1 cellular context compared by ENCODE assay signal in the genomic region with DNA sequence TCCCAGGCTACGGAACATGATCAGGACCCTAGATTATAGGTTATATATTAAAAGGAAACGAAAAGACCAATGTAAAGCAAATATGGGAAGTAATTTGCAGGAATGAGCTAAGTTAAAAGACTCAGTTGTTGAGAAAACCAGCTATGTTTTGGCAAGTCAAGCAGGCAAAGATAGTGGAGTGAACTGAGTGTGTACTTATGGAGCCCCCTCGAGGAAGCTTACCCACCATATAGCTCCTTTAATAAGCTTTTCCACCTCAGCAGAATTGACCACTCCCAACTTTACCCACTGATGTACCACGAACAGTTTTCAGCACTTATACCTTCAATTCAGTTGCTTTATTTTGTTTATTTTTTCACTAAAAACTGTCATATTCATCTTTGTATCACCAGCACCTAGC.
TF ChIP-seq lines count a peak whose summit lies in the region.

No MANE protein-coding gene starts in this region.

TF ChIP-seq in GM23338, 12 proteins besides CTCF, POLR2A, EP300 and RAD21 (continued from another document):
- TF ChIP-seq, protein P1, sequence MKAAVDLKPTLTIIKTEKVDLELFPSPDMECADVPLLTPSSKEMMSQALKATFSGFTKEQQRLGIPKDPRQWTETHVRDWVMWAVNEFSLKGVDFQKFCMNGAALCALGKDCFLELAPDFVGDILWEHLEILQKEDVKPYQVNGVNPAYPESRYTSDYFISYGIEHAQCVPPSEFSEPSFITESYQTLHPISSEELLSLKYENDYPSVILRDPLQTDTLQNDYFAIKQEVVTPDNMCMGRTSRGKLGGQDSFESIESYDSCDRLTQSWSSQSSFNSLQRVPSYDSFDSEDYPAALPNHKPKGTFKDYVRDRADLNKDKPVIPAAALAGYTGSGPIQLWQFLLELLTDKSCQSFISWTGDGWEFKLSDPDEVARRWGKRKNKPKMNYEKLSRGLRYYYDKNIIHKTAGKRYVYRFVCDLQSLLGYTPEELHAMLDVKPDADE (IDR thresholded peaks at IDR 0.05), result no peak
- no peak for TF ChIP-seq ZNF331 (CRISPR knock-in tag; IDR thresholded peaks at IDR 0.05; ENCODE audit: low read depth)
